27 cellular contexts compared by ENCODE assay signal in genomic region chr6:2363211-2363610, GRCh38.
"Had no signal": no experiment of that assay in that cellular context is flagged by ENCODE, and none has a peak within 500 bp of the region (broad histone marks: within the 10 kb centered on the region; RNA-seq: fewer than 3 reads in every experiment).

No MANE protein-coding gene starts in this region.

- H3K4me1 Mint-ChIP-seq: activated B cell treated with CpG ODN at 0.5 μM for 24 hours; activated CD4-positive, alpha-beta T cell treated with anti-CD3 and anti-CD28 coated beads, Interleukin-2, amount 10 ng/mL, durations not matched to agents 24 days and 14 days; activated CD8-positive, alpha-beta memory T cell treated with anti-CD3 and anti-CD28 coated beads, Interleukin-2, amount 10 ng/mL, durations not matched to agents 7 days and 5 days; activated naive CD4-positive, alpha-beta T cell treated with anti-CD3 and anti-CD28 coated beads, Interleukin-2, amount 50 U/mL, for 24 hours; T-helper 17 cell had no signal

- H3K4me3 Mint-ChIP-seq: activated B cell treated with CpG ODN at 0.5 μM for 24 hours; activated CD4-positive, alpha-beta T cell treated with anti-CD3 and anti-CD28 coated beads, Interleukin-2, amount 10 ng/mL, durations not matched to agents 24 days and 14 days; activated CD8-positive, alpha-beta memory T cell treated with anti-CD3 and anti-CD28 coated beads, Interleukin-2, amount 10 ng/mL, durations not matched to agents 7 days and 5 days; activated naive CD4-positive, alpha-beta T cell treated with anti-CD3 and anti-CD28 coated beads, Interleukin-2, amount 50 U/mL, for 24 hours; activated T-cell treated with anti-CD3 and anti-CD28 coated beads, Interleukin-2, amount 50 U/mL, for 24 hours; activated T-helper 1 cell treated with anti-CD3 and anti-CD28 coated beads, Interleukin-12 subunit alpha, Interleukin-12 subunit beta, Interleukin-2, Interleukin-4 antibody, amounts not matched to agents 30 ng/mL and 10 ng/mL and 1 ng/mL, durations not matched to agents 14 hours and 24 hours and 36 hours; T-helper 17 cell had no signal

- H3K4me3 ChIP-seq: ascending aorta, body of pancreas, cardiac muscle cell, K562 had no signal

- H3K4me1 ChIP-seq: ascending aorta, body of pancreas had no signal

- H3K36me3 Mint-ChIP-seq: activated CD8-positive, alpha-beta memory T cell treated with anti-CD3 and anti-CD28 coated beads, Interleukin-2, amount 10 ng/mL, durations not matched to agents 7 days and 5 days had no signal

- H3K9me3 ChIP-seq: ascending aorta, body of pancreas had no signal

- H3K27me3 Mint-ChIP-seq: activated B cell treated with CpG ODN at 0.5 μM for 24 hours; activated naive CD4-positive, alpha-beta T cell treated with anti-CD3 and anti-CD28 coated beads, Interleukin-2, amount 50 U/mL, for 24 hours; activated T-cell treated with anti-CD3 and anti-CD28 coated beads, Interleukin-2, amount 50 U/mL, for 24 hours; T-helper 17 cell had no signal

- H3K27ac Mint-ChIP-seq: activated B cell treated with CpG ODN at 0.5 μM for 24 hours; activated CD4-positive, alpha-beta T cell treated with anti-CD3 and anti-CD28 coated beads, Interleukin-2, amount 10 ng/mL, durations not matched to agents 24 days and 14 days; activated CD8-positive, alpha-beta memory T cell treated with anti-CD3 and anti-CD28 coated beads, Interleukin-2, amount 10 ng/mL, durations not matched to agents 7 days and 5 days; activated naive CD4-positive, alpha-beta T cell treated with anti-CD3 and anti-CD28 coated beads, Interleukin-2, amount 50 U/mL, for 24 hours; activated T-cell treated with anti-CD3 and anti-CD28 coated beads, Interleukin-2, amount 50 U/mL, for 24 hours; activated T-helper 1 cell treated with anti-CD3 and anti-CD28 coated beads, Interleukin-12 subunit alpha, Interleukin-12 subunit beta, Interleukin-2, Interleukin-4 antibody, amounts not matched to agents 30 ng/mL and 10 ng/mL and 1 ng/mL, durations not matched to agents 14 hours and 24 hours and 36 hours; T-helper 17 cell had no signal

- H3K27ac ChIP-seq: ascending aorta, body of pancreas, cardiac muscle cell had no signal

- H3K9me3 Mint-ChIP-seq: activated B cell treated with CpG ODN at 0.5 μM for 24 hours; activated CD4-positive, alpha-beta T cell treated with anti-CD3 and anti-CD28 coated beads, Interleukin-2, amount 10 ng/mL, durations not matched to agents 24 days and 14 days; activated naive CD4-positive, alpha-beta T cell treated with anti-CD3 and anti-CD28 coated beads, Interleukin-2, amount 50 U/mL, for 24 hours; activated T-cell treated with anti-CD3 and anti-CD28 coated beads, Interleukin-2, amount 50 U/mL, for 24 hours; activated T-helper 1 cell treated with anti-CD3 and anti-CD28 coated beads, Interleukin-12 subunit alpha, Interleukin-12 subunit beta, Interleukin-2, Interleukin-4 antibody, amounts not matched to agents 30 ng/mL and 10 ng/mL and 1 ng/mL, durations not matched to agents 14 hours and 24 hours and 36 hours had no signal

- DNase-seq: activated B cell treated with CpG ODN at 0.5 μM for 24 hours; activated CD4-positive, alpha-beta T cell treated with anti-CD3 and anti-CD28 coated beads for 1 hour; activated CD4-positive, alpha-beta T cell treated with anti-CD3 and anti-CD28 coated beads, Interleukin-2, amount 10 ng/mL, durations not matched to agents 24 days and 14 days; activated CD4-positive, alpha-beta T cell treated with anti-CD3 and anti-CD28 coated beads, Interleukin-2, amount 50 U/mL, for 48 hours; activated CD8-positive, alpha-beta memory T cell treated with anti-CD3 and anti-CD28 coated beads, Interleukin-2, amount 10 ng/mL, durations not matched to agents 7 days and 5 days; activated effector memory CD4-positive, alpha-beta T cell treated with Interleukin-2 at 50 U/mL for 16 hours; activated naive CD4-positive, alpha-beta T cell; activated T-cell treated with anti-CD3 and anti-CD28 coated beads, Interleukin-2, amount 50 U/mL, for 24 hours; amniotic stem cell; body of pancreas; Karpas-422; NCI-H1048; NCI-H146; NCI-H1930; NCI-H2171; NCI-H226; NCI-H510A; NCI-H526 treated with DMSO at 0.1 percent for 48 hours; NCI-H82; SIG-M5; T-helper 17 cell; T-helper 9 cell had no signal

- H3K36me3 ChIP-seq: ascending aorta, cardiac muscle cell had no signal

- ATAC-seq: activated CD8-positive, alpha-beta memory T cell treated with anti-CD3 and anti-CD28 coated beads, Interleukin-2, amount 10 ng/mL, durations not matched to agents 7 days and 5 days; body of pancreas; K562; T-helper 17 cell had no signal

- H3K27me3 ChIP-seq: ascending aorta, body of pancreas, cardiac muscle cell had no signal
